ENCODE assay signal across 8 cellular contexts in the genomic region with DNA sequence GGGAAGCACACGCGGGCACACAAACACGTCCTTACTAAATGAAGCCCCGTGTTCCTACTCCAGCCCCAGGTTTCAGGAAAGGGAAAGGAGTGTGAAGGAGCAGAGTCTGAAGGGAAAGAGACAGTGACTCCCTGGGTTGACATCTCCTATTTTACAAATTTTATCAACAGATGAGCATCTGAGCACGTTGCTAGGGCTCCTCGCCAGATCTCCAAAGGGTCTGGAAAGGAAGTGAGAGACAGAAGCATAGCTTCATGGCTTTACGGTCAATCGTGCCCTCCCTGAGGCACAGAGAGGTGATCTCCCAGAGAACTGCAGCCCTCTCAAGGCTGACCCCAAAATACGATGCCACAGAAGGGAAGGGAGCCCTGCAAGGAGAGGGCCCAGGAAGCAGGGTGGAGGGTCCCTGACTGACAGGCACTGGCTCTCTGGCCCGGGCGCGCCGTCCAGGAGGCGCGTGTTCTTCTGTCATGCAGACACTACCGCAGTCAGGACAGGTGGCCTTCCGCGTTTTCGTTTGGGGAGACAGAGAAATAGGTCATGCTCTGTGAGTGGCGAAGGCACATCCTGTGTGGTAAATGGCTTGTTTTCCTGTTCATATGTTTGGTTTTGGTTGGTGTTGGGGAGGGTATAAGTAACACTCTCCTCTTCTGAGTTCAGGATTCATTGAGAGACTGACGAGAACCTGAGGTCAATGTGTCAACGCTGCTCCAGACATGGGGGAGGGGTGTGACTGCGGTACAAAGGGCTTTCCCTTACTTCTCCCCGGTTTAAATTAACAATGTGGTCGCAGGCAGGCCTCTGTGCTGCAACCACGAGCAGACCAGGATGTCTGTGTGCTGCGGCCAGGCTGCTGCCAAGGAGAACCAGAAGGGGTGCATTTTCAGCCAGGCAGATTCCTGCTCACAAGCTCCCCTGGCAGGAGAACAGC.
DNase-seq lines count a peak whose midpoint lies in the region; ATAC-seq and TF ChIP-seq lines count a peak whose summit lies in the region.

No MANE protein-coding gene starts in this region.

- H3K4me3 Mint-ChIP-seq in activated naive CD8-positive, alpha-beta T cell, result peak overlapping the region; percentile 80

- H3K4me1 Mint-ChIP-seq in activated naive CD8-positive, alpha-beta T cell (ENCODE audit: low read depth), result peaks cover 32% of the 10 kb centered on the region

- no peaks in the 10 kb centered on the region for H3K27me3 ChIP-seq in gastroesophageal sphincter

- TF ChIP-seq POLR2A in gastroesophageal sphincter (IDR thresholded peaks at IDR 0.05), result no peak

- ATAC-seq in GM19023 (IDR thresholded peaks at IDR 0.05; ENCODE audit: unreplicated experiment), result peak; percentile 71
- ATAC-seq in GM18517 (IDR thresholded peaks at IDR 0.05; ENCODE audit: unreplicated experiment), result no peak
- ATAC-seq in HG03378 (IDR thresholded peaks at IDR 0.05; ENCODE audit: unreplicated experiment), result no peak
- ATAC-seq in gastroesophageal sphincter, result no peak

- no peaks in the 10 kb centered on the region for H3K9me3 ChIP-seq in gastroesophageal sphincter

- WGBS in gastroesophageal sphincter (ENCODE audit: low coverage in 1 of 2), 2 donors, result 68 to 93% methylated on average over 5 to 11 of the region's 27 CpGs

- H3K27ac ChIP-seq in gastroesophageal sphincter, result no peak overlapping the region

- H3K27me3 Mint-ChIP-seq in activated naive CD8-positive, alpha-beta T cell, result no peaks in the 10 kb centered on the region

- no peaks in the 10 kb centered on the region for H3K4me1 ChIP-seq in gastroesophageal sphincter

- peak overlapping the region; percentile 66 for H3K27ac Mint-ChIP-seq in activated naive CD8-positive, alpha-beta T cell

- H3K9me3 Mint-ChIP-seq in activated naive CD8-positive, alpha-beta T cell (ENCODE audit: low read depth), result peaks cover 3% of the 10 kb centered on the region

- no peak overlapping the region for H3K4me3 ChIP-seq in gastroesophageal sphincter

- no peak for TF ChIP-seq EP300 in gastroesophageal sphincter (IDR thresholded peaks at IDR 0.05)

- peak; percentile 22 for DNase-seq in M059J (ENCODE audit: low read depth)
- DNase-seq in stimulated activated CD4-positive, alpha-beta T cell treated with anti-CD3 and anti-CD28 coated beads, Interleukin-2, amount 100 ng/mL, for 48 hours, result peak; percentile 11 to 24
- DNase-seq in NCI-H2171 treated with DMSO at 0.1 percent for 48 hours (lab: John Stamatoyannopoulos, UW), result no peak

- no peaks in the 10 kb centered on the region for H3K36me3 ChIP-seq in gastroesophageal sphincter

- no peaks in the 10 kb centered on the region for H3K36me3 Mint-ChIP-seq in activated naive CD8-positive, alpha-beta T cell

- TF ChIP-seq CTCF in gastroesophageal sphincter (IDR thresholded peaks at IDR 0.05), result no peak
